1 cellular context compared by ENCODE assay signal in genomic region chr19:47225746-47226425, GRCh38.
TF ChIP-seq lines count a peak whose summit lies in the region.

No MANE protein-coding gene starts in this region.

TF ChIP-seq in HepG2, 621 proteins besides CTCF, POLR2A, EP300 and RAD21 (continued from another document and continues in another):
- TF ChIP-seq, protein P1, sequence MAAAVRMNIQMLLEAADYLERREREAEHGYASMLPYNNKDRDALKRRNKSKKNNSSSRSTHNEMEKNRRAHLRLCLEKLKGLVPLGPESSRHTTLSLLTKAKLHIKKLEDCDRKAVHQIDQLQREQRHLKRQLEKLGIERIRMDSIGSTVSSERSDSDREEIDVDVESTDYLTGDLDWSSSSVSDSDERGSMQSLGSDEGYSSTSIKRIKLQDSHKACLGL (CRISPR knock-in tag; IDR thresholded peaks at IDR 0.05) = no peak
- TF ChIP-seq GABPA (IDR thresholded peaks at IDR 0.05; ENCODE audit: low read depth, low read length) (no peak), GABPA (CRISPR knock-in tag; IDR thresholded peaks at IDR 0.05; ENCODE audit: low read depth) (no peak), KDM4B (CRISPR knock-in tag; IDR thresholded peaks at IDR 0.05) (0 out of 2 replicates have a peak, but pooled peaks have one; percentile 25), NONO (IDR thresholded peaks at IDR 0.05) (no peak), NONO (CRISPR knock-in tag; conservative IDR thresholded peaks at IDR 0.05) (0 out of 2 replicates have a peak, but pooled peaks have one; percentile 61), ZNF883 (CRISPR knock-in tag; IDR thresholded peaks at IDR 0.05; ENCODE audit: not compliant biosample characterization) (no peak), CENPBD1 (CRISPR knock-in tag; IDR thresholded peaks at IDR 0.05; ENCODE audit: borderline replicate concordance, low read depth) (0 out of 2 replicates have a peak, but pooled peaks have one; percentile 46), ZNF574 (CRISPR knock-in tag; IDR thresholded peaks at IDR 0.05) (peak; percentile 84), TEAD3 (CRISPR knock-in tag; optimal IDR thresholded peaks at IDR 0.05; ENCODE audit: borderline replicate concordance) (no peak), NFYB (CRISPR knock-in tag; IDR thresholded peaks at IDR 0.05) (no peak), YY1 (IDR thresholded peaks at IDR 0.05; ENCODE audit: insufficient read depth, insufficient replicate concordance, low read depth, low read length) (peak; percentile 84), SCMH1 (CRISPR knock-in tag; IDR thresholded peaks at IDR 0.05; ENCODE audit: borderline replicate concordance) (no peak), KDM5B (CRISPR knock-in tag; IDR thresholded peaks at IDR 0.05; ENCODE audit: borderline replicate concordance) (peak; percentile 72; the same call in 1 of the 2 replicates), ZNF121 (CRISPR knock-in tag; IDR thresholded peaks at IDR 0.05) (no peak), TOE1 (CRISPR knock-in tag; IDR thresholded peaks at IDR 0.05) (0 out of 2 replicates have a peak, but pooled peaks have one; percentile 58), MED13 (CRISPR knock-in tag; IDR thresholded peaks at IDR 0.05) (peak; percentile 27; the same call in 1 of the 2 replicates), ZNF550 (CRISPR knock-in tag; IDR thresholded peaks at IDR 0.05; ENCODE audit: borderline replicate concordance) (no peak), PAX8 (CRISPR knock-in tag; IDR thresholded peaks at IDR 0.05; ENCODE audit: borderline replicate concordance) (no peak), PPARG (CRISPR knock-in tag; conservative IDR thresholded peaks at IDR 0.05) (0 out of 2 replicates have a peak, but pooled peaks have one; percentile 21), KAT8 (CRISPR knock-in tag; IDR thresholded peaks at IDR 0.05) (peak; percentile 57), BRF2 (CRISPR knock-in tag; IDR thresholded peaks at IDR 0.05) (0 out of 2 replicates have a peak, but pooled peaks have one; percentile 34), NR3C1 (CRISPR knock-in tag; IDR thresholded peaks at IDR 0.05) (no peak), JUN (CRISPR knock-in tag; IDR thresholded peaks at IDR 0.05) (peak; percentile 53; the same call in 1 of the 2 replicates), ZNF740 (CRISPR knock-in tag; IDR thresholded peaks at IDR 0.05) (0 out of 2 replicates have a peak, but pooled peaks have one; percentile 80), ZNF878 (CRISPR knock-in tag; IDR thresholded peaks at IDR 0.05) (peak; percentile 51; the same call in 1 of the 2 replicates), TBL1XR1 (IDR thresholded peaks at IDR 0.05; ENCODE audit: borderline replicate concordance, low read length, partially characterized antibody) (peak; percentile 34), ZNF891 (CRISPR knock-in tag; IDR thresholded peaks at IDR 0.05) (peak; percentile 81), SALL1 (CRISPR knock-in tag; IDR thresholded peaks at IDR 0.05) (peak; percentile 78), ZBTB7A (CRISPR knock-in tag; IDR thresholded peaks at IDR 0.05) (0 out of 2 replicates have a peak, but pooled peaks have one; percentile 61), E2F1 (CRISPR knock-in tag; IDR thresholded peaks at IDR 0.05) (peak; percentile 49; the same call in 1 of the 2 replicates), ZFP36L2 (CRISPR knock-in tag; IDR thresholded peaks at IDR 0.05) (no peak), ZBTB7B (CRISPR knock-in tag; IDR thresholded peaks at IDR 0.05) (peak; percentile 82; the same call in 1 of the 2 replicates), SNAPC2 (CRISPR knock-in tag; IDR thresholded peaks at IDR 0.05) (no peak), ZNF580 (CRISPR knock-in tag; IDR thresholded peaks at IDR 0.05; ENCODE audit: borderline replicate concordance, low read depth) (peak; percentile 64; the same call in 1 of the 2 replicates), ATF2 (CRISPR knock-in tag; IDR thresholded peaks at IDR 0.05) (0 out of 2 replicates have a peak, but pooled peaks have one; percentile 21)
- TF ChIP-seq, protein P2, sequence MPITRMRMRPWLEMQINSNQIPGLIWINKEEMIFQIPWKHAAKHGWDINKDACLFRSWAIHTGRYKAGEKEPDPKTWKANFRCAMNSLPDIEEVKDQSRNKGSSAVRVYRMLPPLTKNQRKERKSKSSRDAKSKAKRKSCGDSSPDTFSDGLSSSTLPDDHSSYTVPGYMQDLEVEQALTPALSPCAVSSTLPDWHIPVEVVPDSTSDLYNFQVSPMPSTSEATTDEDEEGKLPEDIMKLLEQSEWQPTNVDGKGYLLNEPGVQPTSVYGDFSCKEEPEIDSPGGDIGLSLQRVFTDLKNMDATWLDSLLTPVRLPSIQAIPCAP (CRISPR knock-in tag; IDR thresholded peaks at IDR 0.05; ENCODE audit: low read depth) = no peak
- TF ChIP-seq, protein P3, sequence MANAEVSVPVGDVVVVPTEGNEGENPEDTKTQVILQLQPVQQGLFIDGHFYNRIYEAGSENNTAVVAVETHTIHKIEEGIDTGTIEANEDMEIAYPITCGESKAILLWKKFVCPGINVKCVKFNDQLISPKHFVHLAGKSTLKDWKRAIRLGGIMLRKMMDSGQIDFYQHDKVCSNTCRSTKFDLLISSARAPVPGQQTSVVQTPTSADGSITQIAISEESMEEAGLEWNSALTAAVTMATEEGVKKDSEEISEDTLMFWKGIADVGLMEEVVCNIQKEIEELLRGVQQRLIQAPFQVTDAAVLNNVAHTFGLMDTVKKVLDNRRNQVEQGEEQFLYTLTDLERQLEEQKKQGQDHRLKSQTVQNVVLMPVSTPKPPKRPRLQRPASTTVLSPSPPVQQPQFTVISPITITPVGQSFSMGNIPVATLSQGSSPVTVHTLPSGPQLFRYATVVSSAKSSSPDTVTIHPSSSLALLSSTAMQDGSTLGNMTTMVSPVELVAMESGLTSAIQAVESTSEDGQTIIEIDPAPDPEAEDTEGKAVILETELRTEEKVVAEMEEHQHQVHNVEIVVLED (CRISPR knock-in tag; IDR thresholded peaks at IDR 0.05; ENCODE audit: borderline replicate concordance) = peak; percentile 54; the same call in 1 of the 2 replicates
- TF ChIP-seq, protein P4, sequence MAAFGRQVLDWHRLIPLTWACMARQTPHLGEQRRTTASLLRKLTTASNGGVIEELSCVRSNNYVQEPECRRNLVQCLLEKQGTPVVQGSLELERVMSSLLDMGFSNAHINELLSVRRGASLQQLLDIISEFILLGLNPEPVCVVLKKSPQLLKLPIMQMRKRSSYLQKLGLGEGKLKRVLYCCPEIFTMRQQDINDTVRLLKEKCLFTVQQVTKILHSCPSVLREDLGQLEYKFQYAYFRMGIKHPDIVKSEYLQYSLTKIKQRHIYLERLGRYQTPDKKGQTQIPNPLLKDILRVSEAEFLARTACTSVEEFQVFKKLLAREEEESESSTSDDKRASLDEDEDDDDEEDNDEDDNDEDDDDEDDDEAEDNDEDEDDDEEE (CRISPR knock-in tag; IDR thresholded peaks at IDR 0.05) = no peak
- TF ChIP-seq, protein P5, sequence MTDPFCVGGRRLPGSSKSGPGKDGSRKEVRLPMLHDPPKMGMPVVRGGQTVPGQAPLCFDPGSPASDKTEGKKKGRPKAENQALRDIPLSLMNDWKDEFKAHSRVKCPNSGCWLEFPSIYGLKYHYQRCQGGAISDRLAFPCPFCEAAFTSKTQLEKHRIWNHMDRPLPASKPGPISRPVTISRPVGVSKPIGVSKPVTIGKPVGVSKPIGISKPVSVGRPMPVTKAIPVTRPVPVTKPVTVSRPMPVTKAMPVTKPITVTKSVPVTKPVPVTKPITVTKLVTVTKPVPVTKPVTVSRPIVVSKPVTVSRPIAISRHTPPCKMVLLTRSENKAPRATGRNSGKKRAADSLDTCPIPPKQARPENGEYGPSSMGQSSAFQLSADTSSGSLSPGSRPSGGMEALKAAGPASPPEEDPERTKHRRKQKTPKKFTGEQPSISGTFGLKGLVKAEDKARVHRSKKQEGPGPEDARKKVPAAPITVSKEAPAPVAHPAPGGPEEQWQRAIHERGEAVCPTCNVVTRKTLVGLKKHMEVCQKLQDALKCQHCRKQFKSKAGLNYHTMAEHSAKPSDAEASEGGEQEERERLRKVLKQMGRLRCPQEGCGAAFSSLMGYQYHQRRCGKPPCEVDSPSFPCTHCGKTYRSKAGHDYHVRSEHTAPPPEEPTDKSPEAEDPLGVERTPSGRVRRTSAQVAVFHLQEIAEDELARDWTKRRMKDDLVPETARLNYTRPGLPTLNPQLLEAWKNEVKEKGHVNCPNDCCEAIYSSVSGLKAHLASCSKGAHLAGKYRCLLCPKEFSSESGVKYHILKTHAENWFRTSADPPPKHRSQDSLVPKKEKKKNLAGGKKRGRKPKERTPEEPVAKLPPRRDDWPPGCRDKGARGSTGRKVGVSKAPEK (CRISPR knock-in tag; IDR thresholded peaks at IDR 0.05; ENCODE audit: borderline replicate concordance) = no peak
